In the genomic region with DNA sequence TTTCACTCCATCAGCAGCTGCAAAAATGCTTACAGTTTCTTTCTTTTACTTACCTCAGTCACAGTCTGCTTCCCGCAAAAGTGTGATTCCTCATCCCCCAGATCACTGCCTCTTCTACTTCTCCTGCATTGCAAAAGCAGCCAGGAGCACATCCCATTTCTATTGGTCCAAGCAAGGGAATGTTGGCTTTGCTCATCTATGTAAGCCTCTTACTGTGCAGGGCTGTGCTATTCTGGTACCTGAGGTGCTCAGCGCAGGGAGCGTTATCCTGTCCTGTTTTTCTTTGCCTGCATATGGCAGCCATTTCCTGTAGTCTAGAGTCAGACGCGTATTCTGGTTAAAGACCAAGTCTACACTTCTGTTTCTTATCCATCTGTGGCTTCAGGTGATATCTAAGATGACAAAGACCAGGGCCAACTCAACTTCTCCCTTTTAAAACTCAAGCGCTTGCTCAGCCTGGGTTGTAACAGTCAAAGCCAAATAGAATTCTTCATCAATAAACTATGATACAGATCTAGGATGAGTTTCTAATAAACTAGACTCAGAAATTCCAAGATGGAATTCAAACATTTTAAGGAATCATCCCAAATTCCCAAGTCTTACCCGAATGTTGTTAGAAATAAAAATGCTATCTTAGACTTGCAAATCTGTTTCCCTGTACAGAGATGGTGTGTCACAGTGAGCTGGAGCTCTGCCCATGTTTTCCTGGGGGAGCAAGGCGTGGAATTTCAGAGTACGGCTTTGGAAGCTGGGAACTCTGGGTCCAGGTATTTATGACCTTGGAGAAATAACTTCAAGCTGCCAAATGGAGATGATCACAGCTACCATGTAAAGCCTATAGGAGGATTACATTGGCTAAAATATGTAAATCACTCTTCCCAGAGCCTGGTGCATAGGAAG, we compare ENCODE assay signal across 20 cellular contexts. TPM values are rescaled to one million over a fixed set of nuclear protein-coding genes. Genes with fewer than 3 reads are reported as not detected.
DNase-seq lines count a peak whose midpoint lies in the region; ATAC-seq, FAIRE-seq and TF ChIP-seq lines count a peak whose summit lies in the region.
"Had no signal": no experiment of that assay in that cellular context is flagged by ENCODE, and none has a peak within 500 bp of the region (broad histone marks: within the 10 kb centered on the region; RNA-seq: fewer than 3 reads in every experiment).

No MANE protein-coding gene starts in this region.

- POLR2A ChIA-PET in activated CD4-positive, alpha-beta memory T cell treated with anti-CD3 and anti-CD28 coated beads for 36 hours (lab: Charles Lee): interaction anchor here (0.7 to 4.4 kb wide), 16 partner anchors 12 to 265 kb away, joined by 3 to 157 read pairs (median 5); a partner anchor contains a TSS
- POLR2A ChIA-PET in H1 (lab: Charles Lee; ENCODE audit: partially characterized antibody): interaction anchor here (1.9 kb wide), 1 partner anchor 120 kb away, joined by 7 read pairs; a partner anchor contains a TSS

- WGBS in H1 (ENCODE audit: extremely low coverage in 1 of 2, insufficient coverage in 1 of 2, insufficient read length in 1 of 2, insufficient replicate concordance in 2 of 2, low coverage in 1 of 2, low lambda C conversion rate in 2 of 2, missing lambda C conversion rate in 1 of 2), 2 experiments: 89% methylated on average over 9 of the region's 9 CpGs; no CpG with 5 or more reads in 1 of the 2 experiments

- CTCF ChIA-PET in activated naive CD4-positive, alpha-beta T cell treated with anti-CD3 and anti-CD28 coated beads for 36 hours (lab: Charles Lee): interaction anchor here (0.6 to 5.8 kb wide), 10 partner anchors 9 to 126 kb away, joined by 4 to 77 read pairs (median 11); a partner anchor contains a TSS
- CTCF ChIA-PET in activated CD4-positive, alpha-beta memory T cell treated with anti-CD3 and anti-CD28 coated beads for 36 hours (lab: Charles Lee): interaction anchor here (1.0 to 6.0 kb wide), 13 partner anchors 7 to 565 kb away, joined by 3 to 167 read pairs (median 8); a partner anchor contains a TSS
- CTCF ChIA-PET in H1 (lab: Charles Lee; ENCODE audit: partially characterized antibody): interaction anchor here (0.7 to 1.9 kb wide), 6 partner anchors 32 to 138 kb away, joined by 3 to 6 read pairs (median 4); a partner anchor contains a TSS

- peaks cover 0 to 9% (median 4%) of the 10 kb centered on the region in 4 experiments; a peak in 2 of 7 replicates for H3K4me1 ChIP-seq in H1 (replicated peaks in 1 of 4; ENCODE audit: control insufficient read depth in 3 of 4, insufficient read depth in 4 of 4, low read length in 3 of 4)
- H3K4me1 ChIP-seq: Caco-2 had no signal

- no peak overlapping the region for H4K91ac ChIP-seq in H1 (replicated peaks; ENCODE audit: insufficient read length, low read length)

- FAIRE-seq in H1 (lab: Jason Lieb, UNC): no peak

- H3K79me1 ChIP-seq in H1 (ENCODE audit: low read depth, low read length): no peaks in the 10 kb centered on the region

- no peak overlapping the region for H4K5ac ChIP-seq in H1 (ENCODE audit: insufficient read length, low read depth, low read length)

- TF ChIP-seq EP300 in H1 (IDR thresholded peaks at IDR 0.05; ENCODE audit: borderline replicate concordance in 1 of 2, low read depth in 2 of 2, low read length in 2 of 2): no peak

- H3K36me3 Mint-ChIP-seq in activated naive CD4-positive, alpha-beta T cell treated with anti-CD3 and anti-CD28 coated beads for 36 hours (ENCODE audit: low read depth): no peaks in the 10 kb centered on the region
- H3K36me3 Mint-ChIP-seq in activated CD4-positive, alpha-beta memory T cell treated with anti-CD3 and anti-CD28 coated beads for 36 hours: no peaks in the 10 kb centered on the region
- H3K36me3 Mint-ChIP-seq: brain, memory B cell had no signal

- peak; percentile 57 for DNase-seq in activated naive CD4-positive, alpha-beta T cell treated with anti-CD3 and anti-CD28 coated beads for 36 hours
- DNase-seq in activated naive CD4-positive, alpha-beta T cell (lab: John Stamatoyannopoulos, UW): no peak
- DNase-seq in activated CD4-positive, alpha-beta memory T cell treated with anti-CD3 and anti-CD28 coated beads for 36 hours: peak; percentile 60
- DNase-seq in H1 (ENCODE audit: low read depth in 1 of 2, low spot score in 2 of 2): no peak
- DNase-seq in stimulated activated naive CD8-positive, alpha-beta T cell treated with anti-CD3 and anti-CD28 coated beads, Interleukin-15, Interleukin-2, amounts not matched to agents 100 U/mL and 50 U/mL, for 24 hours: no peak
- DNase-seq in activated gamma-delta T cell (lab: John Stamatoyannopoulos, UW): no peak
- no peak for DNase-seq in head of caudate nucleus
- DNase-seq: Caco-2, GOT3, immature natural killer cell, KBM-7, NCI-H1092, NCI-H69, Peyer's patch, substantia nigra had no signal

- H4K20me1 ChIP-seq in H1 (replicated peaks in 1 of 2; ENCODE audit: control insufficient read depth in 1 of 2, insufficient read depth in 2 of 2, low read length in 2 of 2): no peaks in the 10 kb centered on the region

- peaks cover 52% of the 10 kb centered on the region for H3K4me1 Mint-ChIP-seq in activated naive CD4-positive, alpha-beta T cell treated with anti-CD3 and anti-CD28 coated beads for 36 hours (ENCODE audit: low read depth)
- peaks cover 60% of the 10 kb centered on the region for H3K4me1 Mint-ChIP-seq in activated CD4-positive, alpha-beta memory T cell treated with anti-CD3 and anti-CD28 coated beads for 36 hours (ENCODE audit: low read depth)

- no peaks in the 10 kb centered on the region for H3K23me2 ChIP-seq in H1 (ENCODE audit: low read depth, low read length)

- H3K9me3 ChIP-seq in H1 (ENCODE audit: insufficient read depth in 2 of 2, low read depth in 1 of 2, low read length in 1 of 2): no peaks in the 10 kb centered on the region
- H3K9me3 ChIP-seq: Caco-2, Peyer's patch had no signal

- TF ChIP-seq CTCF in H1 (IDR thresholded peaks at IDR 0.05; ENCODE audit: control extremely low read depth in 1 of 3, insufficient read depth in 1 of 3, low read depth in 1 of 3, low read length in 3 of 3): no peak

- H2BK5ac ChIP-seq in H1 (ENCODE audit: low read depth, low read length): no peak overlapping the region

- H2BK120ac ChIP-seq in H1 (replicated peaks; ENCODE audit: low read depth, low read length): no peak overlapping the region

- no peak overlapping the region for H3K23ac ChIP-seq in H1 (ENCODE audit: insufficient read length)

- H3K79me2 ChIP-seq in H1 (ENCODE audit: control insufficient read depth in 1 of 2, insufficient read depth in 2 of 2, low read length in 2 of 2): no peaks in the 10 kb centered on the region

- no peaks in the 10 kb centered on the region for H3K27me3 Mint-ChIP-seq in activated naive CD4-positive, alpha-beta T cell treated with anti-CD3 and anti-CD28 coated beads for 36 hours (ENCODE audit: low read depth)
- H3K27me3 Mint-ChIP-seq in activated CD4-positive, alpha-beta memory T cell treated with anti-CD3 and anti-CD28 coated beads for 36 hours: no peaks in the 10 kb centered on the region

- H2AK5ac ChIP-seq in H1 (ENCODE audit: low read depth, low read length): no peak overlapping the region

- H3K4ac ChIP-seq in H1 (replicated peaks; ENCODE audit: insufficient read length, low read depth, low read length): no peak overlapping the region

- no peak overlapping the region for H2BK12ac ChIP-seq in H1 (ENCODE audit: low read depth, low read length)

- H3K27ac Mint-ChIP-seq in activated naive CD4-positive, alpha-beta T cell treated with anti-CD3 and anti-CD28 coated beads for 36 hours: peak overlapping the region; percentile 90
- H3K27ac Mint-ChIP-seq in activated CD4-positive, alpha-beta memory T cell treated with anti-CD3 and anti-CD28 coated beads for 36 hours: peak overlapping the region; percentile 94
- H3K27ac Mint-ChIP-seq: brain; dendritic cell treated with granulocyte-macrophage colony-stimulating factor and Interleukin-4, amounts not matched to agents 40 ng/mL and 50 ng/mL, for 4 days; immature natural killer cell; memory B cell had no signal

- no peak overlapping the region for H3K4me3 ChIP-seq in H1 (ENCODE audit: extremely low read depth in 1 of 4, insufficient read depth in 2 of 4, low read depth in 3 of 4, low read length in 4 of 4)
- H3K4me3 ChIP-seq: Peyer's patch had no signal

- no peak overlapping the region for H3K27ac ChIP-seq in H1 (ENCODE audit: low read depth, low read length)
- H3K27ac ChIP-seq: Peyer's patch had no signal

- H3K27me3 ChIP-seq in H1 (replicated peaks in 1 of 4; ENCODE audit: control insufficient read depth in 3 of 4, extremely low read depth in 1 of 4, insufficient read depth in 3 of 4, low read length in 3 of 4): no peaks in the 10 kb centered on the region
- H3K27me3 ChIP-seq: Peyer's patch had no signal

- peak overlapping the region; percentile 67 for H3K4me3 Mint-ChIP-seq in activated naive CD4-positive, alpha-beta T cell treated with anti-CD3 and anti-CD28 coated beads for 36 hours
- H3K4me3 Mint-ChIP-seq in activated CD4-positive, alpha-beta memory T cell treated with anti-CD3 and anti-CD28 coated beads for 36 hours: peak overlapping the region; percentile 71
- H3K4me3 Mint-ChIP-seq: brain; dendritic cell treated with granulocyte-macrophage colony-stimulating factor and Interleukin-4, amounts not matched to agents 40 ng/mL and 50 ng/mL, for 4 days; immature natural killer cell; memory B cell had no signal

- peak; percentile 5 for ATAC-seq in stimulated activated naive CD8-positive, alpha-beta T cell treated with anti-CD3 and anti-CD28 coated beads, Interleukin-15, Interleukin-2, amounts not matched to agents 100 U/mL and 50 U/mL, for 24 hours
- ATAC-seq in HG02759 (IDR thresholded peaks at IDR 0.05; ENCODE audit: unreplicated experiment): no peak

- no peak for TF ChIP-seq RAD21 in H1 (IDR thresholded peaks at IDR 0.05 in 1 of 2, conservative IDR thresholded peaks at IDR 0.05 in 1 of 2; ENCODE audit: low read depth in 2 of 2, low read length in 2 of 2)

- no peaks in the 10 kb centered on the region for H3K9me3 Mint-ChIP-seq in activated naive CD4-positive, alpha-beta T cell treated with anti-CD3 and anti-CD28 coated beads for 36 hours
- H3K9me3 Mint-ChIP-seq in activated CD4-positive, alpha-beta memory T cell treated with anti-CD3 and anti-CD28 coated beads for 36 hours: peaks cover 4% of the 10 kb centered on the region
- H3K9me3 Mint-ChIP-seq: dendritic cell treated with granulocyte-macrophage colony-stimulating factor and Interleukin-4, amounts not matched to agents 40 ng/mL and 50 ng/mL, for 4 days; immature natural killer cell; memory B cell had no signal

- no peak overlapping the region for H3K18ac ChIP-seq in H1 (ENCODE audit: extremely low read depth, low read length)

- no peak overlapping the region for H3K4me2 ChIP-seq in H1 (ENCODE audit: insufficient read depth in 1 of 2, low read depth in 2 of 2, low read length in 2 of 2)

- H3K36me3 ChIP-seq in H1 (ENCODE audit: control insufficient read depth in 2 of 4, insufficient read depth in 4 of 4, low read length in 3 of 4): no peaks in the 10 kb centered on the region
- H3K36me3 ChIP-seq: Peyer's patch had no signal

- H3K56ac ChIP-seq in H1 (replicated peaks; ENCODE audit: insufficient read length, low read depth, low read length): no peak overlapping the region

- H3K14ac ChIP-seq in H1 (ENCODE audit: insufficient read length): no peak overlapping the region

- H4K8ac ChIP-seq in H1 (ENCODE audit: extremely low read depth, insufficient read depth, low read length): no peak overlapping the region; the same call in 1 of the 2 replicates

- intact Hi-C loops in activated naive CD4-positive, alpha-beta T cell treated with anti-CD3 and anti-CD28 coated beads for 36 hours (cut with micrococcal nuclease): loop anchor here (1.0 to 2.0 kb wide), 7 partner anchors 10 to 106 kb away; a partner anchor contains a TSS
- intact Hi-C loops in activated CD4-positive, alpha-beta memory T cell treated with anti-CD3 and anti-CD28 coated beads for 36 hours (cut with micrococcal nuclease): loop anchor here (1.0 kb wide), 3 partner anchors 7 to 30 kb away; a partner anchor contains a TSS
- intact Hi-C loops in head of caudate nucleus (cut with DNase I): loop anchor here (10.0 kb wide), 1 partner anchor 68 kb away; no protein-coding TSS in a partner anchor

- no peak for TF ChIP-seq POLR2A in H1 (IDR thresholded peaks at IDR 0.05; ENCODE audit: control extremely low read depth in 1 of 2, low read depth in 2 of 2, low read length in 2 of 2)

- H2BK15ac ChIP-seq in H1 (ENCODE audit: low read length): 0 out of 2 replicates have a peak overlapping the region, but pooled peaks have one; percentile 5

- H3K9ac ChIP-seq in H1 (replicated peaks in 1 of 4; ENCODE audit: extremely low read depth in 1 of 4, low read depth in 3 of 4, low read length in 3 of 4): no peak overlapping the region

- H2BK20ac ChIP-seq in H1 (ENCODE audit: low read length): no peak overlapping the region

- no peak overlapping the region; the same call in 1 of the 2 replicates for H2AFZ ChIP-seq in H1 (ENCODE audit: low read length)

RNA-seq across cellular contexts. Expression of a gene that starts 6.1 kb away (rescaled TPM):
- 100 to 1,000 TPM; 157 to 162 TPM for total RNA-seq in activated naive CD4-positive, alpha-beta T cell treated with anti-CD3 and anti-CD28 coated beads for 36 hours
- 100 to 1,000 TPM; 151 to 155 TPM for total RNA-seq in activated CD4-positive, alpha-beta memory T cell treated with anti-CD3 and anti-CD28 coated beads for 36 hours
- total RNA-seq in H1 (2021; fragmentation: NEBNext Ultra II Directional; extraction: Animal tissue kit (Norgen Biotek cat#: 25700)): 120 and 128 TPM in 2 replicates
- 15.7 and 22.9 TPM in 2 replicates for polyA plus RNA-seq in H1 (2011; rRNA removed)
- polyA plus RNA-seq in H1 (2011; cell fraction: cytosol; rRNA removed): 46.4 TPM
- polyA plus RNA-seq in H1 (2011; cell fraction: nucleus; rRNA removed): 85.1 TPM
- polyA plus RNA-seq in H1 (2012, experiment 1 of 2): 97.6 to 142 TPM (median 112 TPM) in 4 replicates
- 18.0 TPM for polyA plus RNA-seq in H1 (2012, experiment 2 of 2)
- 105 TPM for polyA plus RNA-seq in H1 (2013, experiment 1 of 2)
- 105 TPM for polyA plus RNA-seq in H1 (2013, experiment 2 of 2)
- 23.0 and 32.3 TPM in 2 replicates for polyA minus RNA-seq in H1 (2011; rRNA and poly(A)+ RNA removed)
- 26.4 TPM for polyA minus RNA-seq in H1 (2011; cell fraction: cytosol; rRNA and poly(A)+ RNA removed)
- 41.5 TPM for polyA minus RNA-seq in H1 (2011; cell fraction: nucleus; rRNA and poly(A)+ RNA removed)

RNA-seq across cellular contexts. Expression of a gene that starts 20.6 kb away (rescaled TPM):
- 100 to 1,000 TPM; 443 to 471 TPM for total RNA-seq in activated naive CD4-positive, alpha-beta T cell treated with anti-CD3 and anti-CD28 coated beads for 36 hours
- 100 to 1,000 TPM; 961 to 988 TPM for total RNA-seq in activated CD4-positive, alpha-beta memory T cell treated with anti-CD3 and anti-CD28 coated beads for 36 hours
- total RNA-seq in H1 (2021; fragmentation: NEBNext Ultra II Directional; extraction: Animal tissue kit (Norgen Biotek cat#: 25700)): not detected in 2 replicates
- not detected in 2 replicates for polyA plus RNA-seq in H1 (2011; rRNA removed)
- polyA plus RNA-seq in H1 (2011; cell fraction: cytosol; rRNA removed): not detected
- polyA plus RNA-seq in H1 (2011; cell fraction: nucleus; rRNA removed): not detected
- polyA plus RNA-seq in H1 (2012, experiment 1 of 2): not detected in 4 replicates
- not detected for polyA plus RNA-seq in H1 (2012, experiment 2 of 2)
- polyA plus RNA-seq in H1 (2013, experiment 1 of 2): not detected
- not detected for polyA plus RNA-seq in H1 (2013, experiment 2 of 2)
- not detected in 2 replicates for polyA minus RNA-seq in H1 (2011; rRNA and poly(A)+ RNA removed)
- not detected for polyA minus RNA-seq in H1 (2011; cell fraction: cytosol; rRNA and poly(A)+ RNA removed)
- polyA minus RNA-seq in H1 (2011; cell fraction: nucleus; rRNA and poly(A)+ RNA removed): not detected
- total RNA-seq: Caco-2 had no signal
- polyA plus RNA-seq: neural cell had no signal

Comparison
In these comparisons a context has a peak if more than half of its experiments do, and no peak if none do; other contexts are left out.
1. DNase-seq: peak in activated naive CD4-positive, alpha-beta T cell treated with anti-CD3 and anti-CD28 coated beads for 36 hours (single experiment) and activated CD4-positive, alpha-beta memory T cell treated with anti-CD3 and anti-CD28 coated beads for 36 hours (single experiment); none in activated naive CD4-positive, alpha-beta T cell (0 of 4), H1 (0 of 2), stimulated activated naive CD8-positive, alpha-beta T cell treated with anti-CD3 and anti-CD28 coated beads, Interleukin-15, Interleukin-2, amounts not matched to agents 100 U/mL and 50 U/mL, for 24 hours (single experiment), activated gamma-delta T cell (single experiment) and head of caudate nucleus (0 of 42).
2. RNA of a gene that starts 20.6 kb away (total RNA-seq): 961 to 988 TPM in activated CD4-positive, alpha-beta memory T cell treated with anti-CD3 and anti-CD28 coated beads for 36 hours and 443 to 471 TPM in activated naive CD4-positive, alpha-beta T cell treated with anti-CD3 and anti-CD28 coated beads for 36 hours; not detected in H1; every median in the first group is over 100 times any median in the second.